ENCODE assay signal across 17 cellular contexts in genomic region chr3:123406598-123406997, GRCh38. TPM values are rescaled to one million over a fixed set of nuclear protein-coding genes. Genes with fewer than 3 reads are reported as not detected.
A peak's percentile ranks its signal among the peaks of the same experiment; 100 is the strongest.
DNase-seq lines count a peak whose midpoint lies in the region; ATAC-seq, FAIRE-seq and TF ChIP-seq lines count a peak whose summit lies in the region.
"Had no signal": no experiment of that assay in that cellular context is flagged by ENCODE, and none has a peak within 500 bp of the region (broad histone marks: within the 10 kb centered on the region; RNA-seq: fewer than 3 reads in every experiment).

No MANE protein-coding gene starts in this region.

- H3K4me3 ChIP-seq in HEK293 (ENCODE audit: low read depth, low read length) (no peak overlapping the region), right cardiac atrium (ENCODE audit: low read length) (no peak overlapping the region), rectal smooth muscle tissue (ENCODE audit: low read length) (no peak overlapping the region)

- intact Hi-C loops in right cardiac atrium (cut with DNase I) = loop anchor here in 1 of 4 donors (10.0 kb wide), 1 partner anchor 62 kb away; no protein-coding TSS in a partner anchor

- POLR2A ChIA-PET in HEK293 (lab: Yijun Ruan, JAX) = no interaction called here

- DNase-seq in caudate nucleus (lab: John Stamatoyannopoulos, UW) = peak in 13 of 61 donors; percentile 26 to 55 (median 42)
- peak; percentile 82 to 90 (median 90) for DNase-seq in right cardiac atrium
- DNase-seq in activated effector memory CD4-positive, alpha-beta T cell treated with anti-CD3 and anti-CD28 coated beads, Interleukin-2, amount 50 U/mL, for 16 hours = no peak
- DNase-seq in GM12891 (ENCODE audit: insufficient read length, low spot score) = no peak
- no peak for DNase-seq in stimulated activated effector memory CD8-positive, alpha-beta T cell treated with anti-CD3 and anti-CD28 coated beads, Interleukin-12 subunit alpha, Interleukin-12 subunit beta, amount 100 ng/mL, for 72 hours (ENCODE audit: low spot score in 2 of 2)
- DNase-seq in A172 (ENCODE audit: low spot score) = no peak
- DNase-seq: activated CD4-positive, alpha-beta T cell treated with anti-CD3 and anti-CD28 coated beads, Interleukin-2, amount 50 U/mL, for 48 hours; activated naive CD4-positive, alpha-beta T cell; central memory CD4-positive, alpha-beta T cell; DND-41; immature natural killer cell; NCI-H187 treated with DMSO at 0.1 percent for 48 hours; stimulated activated CD8-positive, alpha-beta memory T cell treated with anti-CD3 and anti-CD28 coated beads, Interleukin-4, amount 100 ng/mL, for 48 hours had no signal

- H3K4me1 Mint-ChIP-seq in stimulated activated effector memory CD8-positive, alpha-beta T cell treated with anti-CD3 and anti-CD28 coated beads, Interleukin-12 subunit alpha, Interleukin-12 subunit beta, amount 100 ng/mL, for 72 hours = no peaks in the 10 kb centered on the region
- H3K4me1 Mint-ChIP-seq: immature natural killer cell, neural crest cell had no signal

- FAIRE-seq in GM12891 (lab: Jason Lieb, UNC) = no peak

- H3K4me1 ChIP-seq in HEK293 (ENCODE audit: control insufficient read depth, insufficient read depth, low read length) (peaks cover 9% of the 10 kb centered on the region), right cardiac atrium (ENCODE audit: control insufficient read depth, insufficient read depth, low read length) (peaks cover 22% of the 10 kb centered on the region), rectal smooth muscle tissue (ENCODE audit: control insufficient read depth, insufficient read depth, low read length) (peaks cover 52% of the 10 kb centered on the region)

- TF ChIP-seq POLR2A in GM12891 (IDR thresholded peaks at IDR 0.05; ENCODE audit: low read depth, low read length) = no peak

- no peak for TF ChIP-seq CTCF in HEK293 (tag by site-specific recombination; IDR thresholded peaks at IDR 0.05)

- H3K27ac ChIP-seq in HEK293 (ENCODE audit: extremely low read depth, low read depth, low read length) (no peak overlapping the region), caudate nucleus (ENCODE audit: low read depth, low read length) (peak overlapping the region; percentile 16), right cardiac atrium (ENCODE audit: low read length) (peak overlapping the region; percentile 98), rectal smooth muscle tissue (ENCODE audit: low read depth, low read length) (peak overlapping the region; percentile 93)

- H3K9me3 ChIP-seq in HEK293 (ENCODE audit: control insufficient read depth, insufficient read depth, low read depth, low read length) (no peaks in the 10 kb centered on the region), right cardiac atrium (ENCODE audit: control insufficient read depth, low read length) (no peaks in the 10 kb centered on the region)

- no peak overlapping the region for H3K9ac ChIP-seq in rectal smooth muscle tissue (ENCODE audit: low read length)

- H3K27me3 ChIP-seq in right cardiac atrium (ENCODE audit: control insufficient read depth, insufficient read depth) (no peaks in the 10 kb centered on the region), rectal smooth muscle tissue (ENCODE audit: control insufficient read depth, insufficient read depth, low read length) (no peaks in the 10 kb centered on the region)

- CTCF ChIA-PET in HEK293 (lab: Yijun Ruan, JAX) = no interaction called here

- WGBS in right cardiac atrium = 58% methylated on average over 6 of the region's 6 CpGs

- no peaks in the 10 kb centered on the region for H3K9me3 Mint-ChIP-seq in stimulated activated effector memory CD8-positive, alpha-beta T cell treated with anti-CD3 and anti-CD28 coated beads, Interleukin-12 subunit alpha, Interleukin-12 subunit beta, amount 100 ng/mL, for 72 hours
- H3K9me3 Mint-ChIP-seq: immature natural killer cell, neural crest cell had no signal

- peak; percentile 81 to 83 for ATAC-seq in right cardiac atrium
- ATAC-seq in stimulated activated effector memory CD8-positive, alpha-beta T cell treated with anti-CD3 and anti-CD28 coated beads, Interleukin-12 subunit alpha, Interleukin-12 subunit beta, amount 100 ng/mL, for 72 hours = no peak

- H3K36me3 ChIP-seq in HEK293 (ENCODE audit: control insufficient read depth in 2 of 2, insufficient read depth in 1 of 2, low read length in 2 of 2) (no peaks in the 10 kb centered on the region), rectal smooth muscle tissue (ENCODE audit: control insufficient read depth, insufficient read depth, low read length) (no peaks in the 10 kb centered on the region)

- H3K27ac Mint-ChIP-seq in stimulated activated effector memory CD8-positive, alpha-beta T cell treated with anti-CD3 and anti-CD28 coated beads, Interleukin-12 subunit alpha, Interleukin-12 subunit beta, amount 100 ng/mL, for 72 hours = no peak overlapping the region
- H3K27ac Mint-ChIP-seq: immature natural killer cell had no signal

- no peak overlapping the region for H3K4me3 Mint-ChIP-seq in stimulated activated effector memory CD8-positive, alpha-beta T cell treated with anti-CD3 and anti-CD28 coated beads, Interleukin-12 subunit alpha, Interleukin-12 subunit beta, amount 100 ng/mL, for 72 hours
- H3K4me3 Mint-ChIP-seq: immature natural killer cell, neural crest cell had no signal

- H3K36me3 Mint-ChIP-seq in stimulated activated effector memory CD8-positive, alpha-beta T cell treated with anti-CD3 and anti-CD28 coated beads, Interleukin-12 subunit alpha, Interleukin-12 subunit beta, amount 100 ng/mL, for 72 hours = no peaks in the 10 kb centered on the region
- H3K36me3 Mint-ChIP-seq: immature natural killer cell had no signal

TF ChIP-seq in HEK293, 187 proteins besides CTCF, POLR2A, EP300 and RAD21:
- peak; percentile 52; the same call in 1 of the 2 replicates for TF ChIP-seq ZNF223 (tag by site-specific recombination; IDR thresholded peaks at IDR 0.05)
- TF ChIP-seq TRIM28 (IDR thresholded peaks at IDR 0.05; ENCODE audit: borderline replicate concordance, low read length) = no peak
- peak; percentile 37 for TF ChIP-seq ZIC2 (tag by site-specific recombination; IDR thresholded peaks at IDR 0.05)

TF ChIP-seq in GM12891, 5 proteins besides CTCF, POLR2A, EP300 and RAD21:
- TF ChIP-seq SPI1 (IDR thresholded peaks at IDR 0.05; ENCODE audit: low read depth, low read length) (no peak), POLR2AphosphoS5 (IDR thresholded peaks at IDR 0.05; ENCODE audit: low read depth, low read length) (no peak), TAF1 (IDR thresholded peaks at IDR 0.05; ENCODE audit: low read depth, low read length) (no peak), POU2F2 (IDR thresholded peaks at IDR 0.05; ENCODE audit: low read depth, low read length) (no peak), PAX5 (IDR thresholded peaks at IDR 0.05; ENCODE audit: insufficient read depth, low read length, severe bottlenecking) (no peak)

RNA-seq across cellular contexts. Expression of gene ADCY5, which starts 42.3 kb away (rescaled TPM):
- total RNA-seq in right cardiac atrium = 100 to 1,000 TPM; 125 to 220 (median 210) TPM
- polyA plus RNA-seq in right cardiac atrium = 90.4 TPM
- polyA plus RNA-seq in GM12891 (2012; ENCODE audit: low read depth, missing spikeins) = 0.03 TPM
- total RNA-seq in A172 (2014; rRNA removed; shearing (Covaris generic)) = 0.84 and 0.90 TPM in 2 replicates
- total RNA-seq: T-helper 1 cell treated with Interleukin-12 subunit alpha and Interleukin-12 subunit beta and Interleukin-4 antibody, amounts not matched to agents 30 ng/mL and 1 ng/mL, for 36 hours had no signal

Comparison
In these comparisons a context has a peak if more than half of its experiments do, and no peak if none do; other contexts are left out.
1. DNase-seq: peak in right cardiac atrium (3 of 3); none in activated effector memory CD4-positive, alpha-beta T cell treated with anti-CD3 and anti-CD28 coated beads, Interleukin-2, amount 50 U/mL, for 16 hours (single experiment), GM12891 (single experiment), stimulated activated effector memory CD8-positive, alpha-beta T cell treated with anti-CD3 and anti-CD28 coated beads, Interleukin-12 subunit alpha, Interleukin-12 subunit beta, amount 100 ng/mL, for 72 hours (0 of 2) and A172 (single experiment).
2. RNA of gene ADCY5, which starts 42.3 kb away (total RNA-seq): 125 to 220 TPM in right cardiac atrium; 0.84 to 0.90 TPM in A172; every median in the first group is over 10 times any median in the second.